ENCODE assay signal across 15 cellular contexts in the genomic region with DNA sequence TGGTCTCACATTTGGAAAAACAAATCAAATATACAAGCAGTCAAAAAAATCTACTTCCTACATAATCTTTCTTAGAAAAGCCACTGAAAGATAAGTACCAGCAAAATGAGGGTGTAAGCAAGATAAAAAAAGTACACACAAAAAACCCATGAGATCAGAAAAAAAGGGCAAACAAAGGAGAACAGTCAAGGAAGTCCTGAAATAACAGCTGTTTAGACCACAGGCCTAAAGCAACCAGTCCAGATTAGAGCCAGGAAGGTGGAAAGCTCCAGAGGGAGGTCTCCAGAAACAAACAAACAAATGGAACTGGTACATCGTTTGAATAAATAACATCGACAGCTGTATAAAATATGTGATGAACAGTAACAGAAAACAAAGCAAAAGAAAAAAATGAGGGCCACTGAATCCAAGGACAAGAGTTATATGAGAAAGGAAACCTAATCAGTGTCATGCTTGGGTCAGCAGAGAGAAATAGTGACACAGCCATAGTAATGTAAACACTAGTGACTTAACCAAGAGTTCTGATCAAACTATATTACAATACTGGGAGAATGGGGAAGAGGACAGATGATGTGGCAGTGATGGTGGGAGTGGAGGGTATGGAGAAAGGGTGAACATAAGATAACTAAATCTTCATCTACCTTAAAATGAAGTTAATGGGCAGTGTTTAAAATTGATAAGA.
DNase-seq lines count a peak whose midpoint lies in the region; ATAC-seq and TF ChIP-seq lines count a peak whose summit lies in the region.
"Had no signal": no experiment of that assay in that cellular context is flagged by ENCODE, and none has a peak within 500 bp of the region (broad histone marks: within the 10 kb centered on the region; RNA-seq: fewer than 3 reads in every experiment).

No MANE protein-coding gene starts in this region.

- H3K27ac ChIP-seq in HEK293 (ENCODE audit: extremely low read depth, low read depth, low read length) (no peak overlapping the region), SJSA1 (peak overlapping the region; percentile 5; the same call in 1 of the 2 replicates)
- H3K27ac ChIP-seq: RWPE1, spleen had no signal

- H3K9me3 ChIP-seq in HEK293 (ENCODE audit: control insufficient read depth, insufficient read depth, low read depth, low read length) (no peaks in the 10 kb centered on the region), SJSA1 (replicated peaks) (no peaks in the 10 kb centered on the region)
- H3K9me3 ChIP-seq: spleen had no signal

- intact Hi-C loops in Right ventricle myocardium superior (cut with DNase I): no loop called here

- H3K27me3 Mint-ChIP-seq in nephron progenitor cell (ENCODE audit: low read depth, poor library complexity): no peaks in the 10 kb centered on the region
- H3K27me3 Mint-ChIP-seq: CD4-positive, alpha-beta T cell had no signal

- CTCF ChIA-PET in HEK293 (lab: Yijun Ruan, JAX): interaction anchor here (0.7 kb wide), 1 partner anchor 56 kb away, joined by 3 read pairs; no protein-coding TSS in a partner anchor

- POLR2A ChIA-PET in HEK293 (lab: Yijun Ruan, JAX): no interaction called here

- peaks cover 9 to 27% of the 10 kb centered on the region in 2 experiments for H3K36me3 ChIP-seq in HEK293 (ENCODE audit: control insufficient read depth in 2 of 2, insufficient read depth in 1 of 2, low read length in 2 of 2)
- H3K36me3 ChIP-seq in SJSA1: peaks cover 11% of the 10 kb centered on the region

- no peak for TF ChIP-seq CTCF in HEK293 (tag by site-specific recombination; IDR thresholded peaks at IDR 0.05)
- TF ChIP-seq CTCF in choroid plexus epithelial cell (conservative IDR thresholded peaks at IDR 0.05; ENCODE audit: low read depth, low read length): no peak
- TF ChIP-seq CTCF in nephron progenitor cell (IDR thresholded peaks at IDR 0.05): no peak

- peaks cover 60% of the 10 kb centered on the region for H3K36me3 Mint-ChIP-seq in nephron progenitor cell (ENCODE audit: low read depth)

- peaks cover 13% of the 10 kb centered on the region; the same call in 1 of the 2 replicates for H3K4me1 ChIP-seq in HEK293 (ENCODE audit: control insufficient read depth, insufficient read depth, low read length)
- H3K4me1 ChIP-seq in SJSA1 (replicated peaks): peaks cover 62% of the 10 kb centered on the region

- DNase-seq in SJSA1 (ENCODE audit: low read depth in 1 of 2, low spot score in 2 of 2) (peak in 1 of 2 experiments; percentile 59), choroid plexus epithelial cell (ENCODE audit: low read depth) (peak; percentile 27), nephron progenitor cell (no peak), DMS 273 treated with DMSO at 0.1 percent for 48 hours (lab: John Stamatoyannopoulos, UW) (no peak), NCI-H2029 treated with DMSO at 0.1 percent for 48 hours (lab: John Stamatoyannopoulos, UW) (no peak), Right ventricle myocardium superior (no peak), medulla oblongata (ENCODE audit: extremely low spot score) (no peak)
- DNase-seq: CD4-positive, alpha-beta T cell; GOT3; NCI-H2081; NCI-H774; spleen; T1000 had no signal

- H3K9me3 Mint-ChIP-seq in nephron progenitor cell: no peaks in the 10 kb centered on the region
- H3K9me3 Mint-ChIP-seq: CD4-positive, alpha-beta T cell had no signal

- H3K4me1 Mint-ChIP-seq in nephron progenitor cell: peaks cover 53% of the 10 kb centered on the region

- no peak overlapping the region for H3K4me3 Mint-ChIP-seq in nephron progenitor cell
- H3K4me3 Mint-ChIP-seq: CD4-positive, alpha-beta T cell had no signal

- H3K4me3 ChIP-seq in HEK293 (ENCODE audit: low read depth, low read length) (no peak overlapping the region), SJSA1 (no peak overlapping the region), choroid plexus epithelial cell (ENCODE audit: low read depth, low read length) (no peak overlapping the region)
- H3K4me3 ChIP-seq: spleen had no signal

- peak overlapping the region; percentile 95 for H3K27ac Mint-ChIP-seq in nephron progenitor cell
- H3K27ac Mint-ChIP-seq: CD4-positive, alpha-beta T cell had no signal

- ATAC-seq in Right ventricle myocardium superior (ENCODE audit: poor library complexity): no peak

- H3K27me3 ChIP-seq in SJSA1 (replicated peaks): no peaks in the 10 kb centered on the region
- H3K27me3 ChIP-seq: spleen had no signal

TF ChIP-seq in HEK293, 187 proteins besides CTCF, POLR2A, EP300 and RAD21:
- TF ChIP-seq ZNF10 (tag by site-specific recombination; IDR thresholded peaks at IDR 0.05) (peak; percentile 86), EGR2 (tag by site-specific recombination; IDR thresholded peaks at IDR 0.05; ENCODE audit: low read depth) (no peak), ZNF629 (tag by site-specific recombination; IDR thresholded peaks at IDR 0.05) (no peak), ZNF600 (tag by site-specific recombination; IDR thresholded peaks at IDR 0.05) (0 out of 2 replicates have a peak, but pooled peaks have one; percentile 38)
- TF ChIP-seq, protein P1, sequence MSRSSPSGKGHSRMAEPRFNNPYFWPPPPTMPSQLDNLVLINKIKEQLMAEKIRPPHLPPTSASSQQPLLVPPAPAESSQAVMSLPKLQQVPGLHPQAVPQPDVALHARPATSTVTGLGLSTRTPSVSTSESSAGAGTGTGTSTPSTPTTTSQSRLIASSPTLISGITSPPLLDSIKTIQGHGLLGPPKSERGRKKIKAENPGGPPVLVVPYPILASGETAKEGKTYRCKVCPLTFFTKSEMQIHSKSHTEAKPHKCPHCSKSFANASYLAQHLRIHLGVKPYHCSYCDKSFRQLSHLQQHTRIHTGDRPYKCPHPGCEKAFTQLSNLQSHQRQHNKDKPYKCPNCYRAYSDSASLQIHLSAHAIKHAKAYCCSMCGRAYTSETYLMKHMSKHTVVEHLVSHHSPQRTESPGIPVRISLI (tag by site-specific recombination; IDR thresholded peaks at IDR 0.05): peak; percentile 33; the same call in 1 of the 2 replicates
- TF ChIP-seq, protein P2, sequence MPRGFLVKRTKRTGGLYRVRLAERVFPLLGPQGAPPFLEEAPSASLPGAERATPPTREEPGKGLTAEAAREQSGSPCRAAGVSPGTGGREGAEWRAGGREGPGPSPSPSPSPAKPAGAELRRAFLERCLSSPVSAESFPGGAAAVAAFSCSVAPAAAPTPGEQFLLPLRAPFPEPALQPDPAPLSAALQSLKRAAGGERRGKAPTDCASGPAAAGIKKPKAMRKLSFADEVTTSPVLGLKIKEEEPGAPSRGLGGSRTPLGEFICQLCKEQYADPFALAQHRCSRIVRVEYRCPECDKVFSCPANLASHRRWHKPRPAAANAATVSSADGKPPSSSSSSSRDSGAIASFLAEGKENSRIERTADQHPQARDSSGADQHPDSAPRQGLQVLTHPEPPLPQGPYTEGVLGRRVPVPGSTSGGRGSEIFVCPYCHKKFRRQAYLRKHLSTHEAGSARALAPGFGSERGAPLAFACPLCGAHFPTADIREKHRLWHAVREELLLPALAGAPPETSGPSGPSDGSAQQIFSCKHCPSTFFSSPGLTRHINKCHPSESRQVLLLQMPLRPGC (tag by site-specific recombination; IDR thresholded peaks at IDR 0.05): 0 out of 2 replicates have a peak, but pooled peaks have one; percentile 12
- TF ChIP-seq, protein P3, sequence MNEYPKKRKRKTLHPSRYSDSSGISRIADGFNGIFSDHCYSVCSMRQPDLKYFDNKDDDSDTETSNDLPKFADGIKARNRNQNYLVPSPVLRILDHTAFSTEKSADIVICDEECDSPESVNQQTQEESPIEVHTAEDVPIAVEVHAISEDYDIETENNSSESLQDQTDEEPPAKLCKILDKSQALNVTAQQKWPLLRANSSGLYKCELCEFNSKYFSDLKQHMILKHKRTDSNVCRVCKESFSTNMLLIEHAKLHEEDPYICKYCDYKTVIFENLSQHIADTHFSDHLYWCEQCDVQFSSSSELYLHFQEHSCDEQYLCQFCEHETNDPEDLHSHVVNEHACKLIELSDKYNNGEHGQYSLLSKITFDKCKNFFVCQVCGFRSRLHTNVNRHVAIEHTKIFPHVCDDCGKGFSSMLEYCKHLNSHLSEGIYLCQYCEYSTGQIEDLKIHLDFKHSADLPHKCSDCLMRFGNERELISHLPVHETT (tag by site-specific recombination; IDR thresholded peaks at IDR 0.05): 0 out of 2 replicates have a peak, but pooled peaks have one; percentile 48
